In genomic region chr17:29292071-29292991, GRCh38 we compare ENCODE assay signal across 1 cellular context.
A peak's percentile ranks its signal among the peaks of the same experiment; 100 is the strongest.
TF ChIP-seq lines count a peak whose summit lies in the region.

No MANE protein-coding gene starts in this region.

TF ChIP-seq in A549, 52 proteins besides CTCF, POLR2A, EP300 and RAD21 (continued from another document):
- TF ChIP-seq HOXB13 (CRISPR knock-in tag; IDR thresholded peaks at IDR 0.05; ENCODE audit: low read depth) (no peak), NR3C1 (IDR thresholded peaks at IDR 0.05) (no peak), POLR2AphosphoS2 (conservative IDR thresholded peaks at IDR 0.05; ENCODE audit: low read length) (no peak), RNF2 (IDR thresholded peaks at IDR 0.05; ENCODE audit: borderline replicate concordance, low read depth) (no peak), RCOR1 (IDR thresholded peaks at IDR 0.05; ENCODE audit: low read depth, low read length) (no peak), HOXA7 (CRISPR knock-in tag; IDR thresholded peaks at IDR 0.05) (0 out of 2 replicates have a peak, but pooled peaks have one; percentile 10), GATA3 (IDR thresholded peaks at IDR 0.05; ENCODE audit: borderline replicate concordance) (no peak), EHMT2 (IDR thresholded peaks at IDR 0.05; ENCODE audit: low read depth) (no peak; the same call in 1 of the 2 replicates), FOXS1 (CRISPR knock-in tag; IDR thresholded peaks at IDR 0.05) (no peak)
- TF ChIP-seq, protein P1, sequence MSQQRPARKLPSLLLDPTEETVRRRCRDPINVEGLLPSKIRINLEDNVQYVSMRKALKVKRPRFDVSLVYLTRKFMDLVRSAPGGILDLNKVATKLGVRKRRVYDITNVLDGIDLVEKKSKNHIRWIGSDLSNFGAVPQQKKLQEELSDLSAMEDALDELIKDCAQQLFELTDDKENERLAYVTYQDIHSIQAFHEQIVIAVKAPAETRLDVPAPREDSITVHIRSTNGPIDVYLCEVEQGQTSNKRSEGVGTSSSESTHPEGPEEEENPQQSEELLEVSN (IDR thresholded peaks at IDR 0.05; ENCODE audit: borderline replicate concordance, low read depth): peak; percentile 13; the same call in 1 of the 2 replicates
